1 cellular context compared by ENCODE assay signal in the genomic region with DNA sequence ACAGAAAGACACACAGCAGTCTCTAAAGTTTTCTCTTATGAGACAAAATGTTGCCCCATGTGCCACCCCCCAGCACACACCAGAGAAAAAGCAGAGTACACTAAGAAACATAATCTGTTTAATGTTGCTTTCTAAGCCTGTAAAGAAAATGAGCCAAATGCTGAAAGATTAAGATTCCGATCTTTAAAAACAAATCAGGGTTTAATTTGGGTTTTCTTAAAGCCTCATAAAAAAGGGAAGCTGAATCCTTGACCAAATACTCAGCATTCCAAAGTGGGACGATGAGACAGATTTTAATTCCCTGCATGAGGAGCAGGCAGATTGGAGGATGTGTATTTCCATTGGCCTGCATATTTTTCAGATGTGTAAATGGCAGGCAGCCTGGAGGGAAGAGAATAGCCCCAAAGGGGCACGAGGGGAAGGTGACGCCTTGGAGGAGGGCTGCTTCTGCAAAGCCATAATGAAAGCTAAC.
TF ChIP-seq lines count a peak whose summit lies in the region.

No MANE protein-coding gene starts in this region.

TF ChIP-seq in SK-N-SH, 30 proteins besides CTCF, POLR2A, EP300 and RAD21 (continued from another document):
- TF ChIP-seq CHD2 (IDR thresholded peaks at IDR 0.05; ENCODE audit: low read length, partially characterized antibody), result no peak
- TF ChIP-seq, protein P1, sequence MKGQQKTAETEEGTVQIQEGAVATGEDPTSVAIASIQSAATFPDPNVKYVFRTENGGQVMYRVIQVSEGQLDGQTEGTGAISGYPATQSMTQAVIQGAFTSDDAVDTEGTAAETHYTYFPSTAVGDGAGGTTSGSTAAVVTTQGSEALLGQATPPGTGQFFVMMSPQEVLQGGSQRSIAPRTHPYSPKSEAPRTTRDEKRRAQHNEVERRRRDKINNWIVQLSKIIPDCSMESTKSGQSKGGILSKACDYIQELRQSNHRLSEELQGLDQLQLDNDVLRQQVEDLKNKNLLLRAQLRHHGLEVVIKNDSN (IDR thresholded peaks at IDR 0.05; ENCODE audit: borderline replicate concordance, low read depth), result no peak
- TF ChIP-seq MXI1 (IDR thresholded peaks at IDR 0.05; ENCODE audit: low read depth, low read length), result no peak
- TF ChIP-seq YY1 (IDR thresholded peaks at IDR 0.05; ENCODE audit: low read depth), result 0 out of 2 replicates have a peak, but pooled peaks have one; percentile 39
- TF ChIP-seq NFIC (IDR thresholded peaks at IDR 0.05; ENCODE audit: borderline replicate concordance), result peak; percentile 69
- TF ChIP-seq POLR2AphosphoS5 (IDR thresholded peaks at IDR 0.05; ENCODE audit: low read depth, low read length), result peak; percentile 78; the same call in 1 of the 2 replicates
- peak; percentile 75 for TF ChIP-seq PBX3 (IDR thresholded peaks at IDR 0.05)
- 0 out of 2 replicates have a peak, but pooled peaks have one; percentile 56 for TF ChIP-seq ZBTB33 (IDR thresholded peaks at IDR 0.05; ENCODE audit: borderline replicate concordance, low read depth)
- TF ChIP-seq TEAD4 (IDR thresholded peaks at IDR 0.05; ENCODE audit: borderline replicate concordance, insufficient read depth), result peak; percentile 90
- peak; percentile 61; the same call in 1 of the 2 replicates for TF ChIP-seq FOXM1 (IDR thresholded peaks at IDR 0.05; ENCODE audit: low read depth)
- TF ChIP-seq FOSL2 (IDR thresholded peaks at IDR 0.05; ENCODE audit: borderline replicate concordance, low read depth), result peak; percentile 58; the same call in 1 of the 2 replicates
